17 cellular contexts compared by ENCODE assay signal in the genomic region with DNA sequence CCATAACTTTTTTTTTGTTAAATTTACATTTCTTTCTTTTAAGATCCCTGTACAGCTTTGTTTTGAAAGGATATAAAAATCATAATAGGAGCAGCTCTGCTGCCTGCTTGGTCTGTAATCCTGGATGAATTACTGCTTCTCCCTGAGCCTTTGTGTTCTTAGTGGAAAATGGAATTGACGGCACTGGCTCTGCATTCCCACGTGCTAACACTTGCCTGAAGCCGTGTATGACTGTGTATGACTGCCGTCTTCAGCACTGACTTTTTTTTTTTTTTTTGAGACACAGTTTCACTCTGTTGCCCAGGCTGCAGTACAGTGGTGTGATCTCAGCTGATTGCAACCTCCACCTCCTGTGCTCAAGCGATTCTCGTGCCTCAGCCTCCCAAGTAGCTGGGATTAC. TPM values are rescaled to one million over a fixed set of nuclear protein-coding genes. Genes with fewer than 3 reads are reported as not detected.
DNase-seq lines count a peak whose midpoint lies in the region; ATAC-seq lines count a peak whose summit lies in the region.
"Had no signal": no experiment of that assay in that cellular context is flagged by ENCODE, and none has a peak within 500 bp of the region (broad histone marks: within the 10 kb centered on the region; RNA-seq: fewer than 3 reads in every experiment).

No MANE protein-coding gene starts in this region.

- H3K4me1 ChIP-seq in HAP-1, result peaks cover 6% of the 10 kb centered on the region
- H3K4me1 ChIP-seq in trophoblast cell (ENCODE audit: control insufficient read depth in 1 of 2, insufficient read depth in 2 of 2, low read length in 2 of 2), result peaks cover 0 to 3% of the 10 kb centered on the region in 2 experiments
- H3K4me1 ChIP-seq: Caco-2 had no signal

- no peak overlapping the region for H3K14ac ChIP-seq in trophoblast cell (ENCODE audit: low read length)

- H2BK5ac ChIP-seq in trophoblast cell (ENCODE audit: low read depth, low read length, poor library complexity), result no peak overlapping the region

- ATAC-seq in esophagus mucosa (peak; percentile 59), GM21737 (IDR thresholded peaks at IDR 0.05; ENCODE audit: unreplicated experiment) (no peak), HG03442 (IDR thresholded peaks at IDR 0.05; ENCODE audit: unreplicated experiment) (no peak)
- ATAC-seq: CD8-positive, alpha-beta T cell; HCT116 had no signal

- no peak overlapping the region for H3K27ac ChIP-seq in trophoblast cell (ENCODE audit: low read depth, low read length)
- H3K27ac ChIP-seq: 22Rv1, BLaER1, C4-2B, GM23248 had no signal

- DNase-seq in HAP-1 (ENCODE audit: low spot score in 2 of 2) (peak; percentile 58 to 71), trophoblast cell (peak; percentile 13 to 50)
- DNase-seq in activated naive CD4-positive, alpha-beta T cell treated with anti-CD3 and anti-CD28 coated beads, Interleukin-2, amount 50 U/mL, for 16 hours, result no peak
- DNase-seq: Caco-2; CD4-positive, CD25-positive, alpha-beta regulatory T cell; CD8-positive, alpha-beta T cell; DMS153; DND-41; GM23248; H7 had no signal

- peaks cover 22% of the 10 kb centered on the region for H3K36me3 ChIP-seq in HAP-1 (replicated peaks)
- peaks cover 8% of the 10 kb centered on the region in 2 experiments for H3K36me3 ChIP-seq in trophoblast cell (ENCODE audit: control insufficient read depth in 1 of 2, insufficient read depth in 2 of 2, low read length in 2 of 2)

- no peak overlapping the region for H4K91ac ChIP-seq in trophoblast cell (ENCODE audit: low read depth, low read length)

- in situ Hi-C loops in HAP-1 (cut with MboI; ENCODE audit: low sequenced_read_pairs), result no loop called here

- no peak overlapping the region for H2AFZ ChIP-seq in trophoblast cell (ENCODE audit: insufficient read depth, low read length, poor library complexity)
- H2AFZ ChIP-seq: GM23248 had no signal

- no peak overlapping the region for H3K4me3 ChIP-seq in HAP-1
- H3K4me3 ChIP-seq in trophoblast cell (ENCODE audit: low read depth, low read length), result no peak overlapping the region
- H3K4me3 ChIP-seq: BLaER1, GM23248 had no signal

- no CpG with 5 or more reads among the region's 6 CpGs for WGBS in trophoblast cell (ENCODE audit: extremely low coverage, insufficient coverage, insufficient read length)

- H3K9me3 ChIP-seq in HAP-1 (no peaks in the 10 kb centered on the region), trophoblast cell (ENCODE audit: insufficient read depth, low read depth, low read length) (no peaks in the 10 kb centered on the region)
- H3K9me3 ChIP-seq: BLaER1, Caco-2 had no signal

- H3K79me1 ChIP-seq in trophoblast cell (ENCODE audit: low read length), result peaks cover 2% of the 10 kb centered on the region

- H4K12ac ChIP-seq in trophoblast cell (ENCODE audit: low read depth, low read length), result no peak overlapping the region

- no peak overlapping the region for H4K8ac ChIP-seq in trophoblast cell (ENCODE audit: low read depth, low read length)

- H3K4me2 ChIP-seq in trophoblast cell (ENCODE audit: low read length), result no peak overlapping the region
- H3K4me2 ChIP-seq: BLaER1 had no signal

- H2AK5ac ChIP-seq in trophoblast cell (ENCODE audit: low read length), result no peak overlapping the region

- no peak overlapping the region for H2BK120ac ChIP-seq in trophoblast cell (ENCODE audit: insufficient read depth, low read length, poor library complexity)

- no peak overlapping the region for H3K9ac ChIP-seq in trophoblast cell (ENCODE audit: low read length)
- H3K9ac ChIP-seq: BLaER1, GM23248 had no signal

- no peak overlapping the region for H2BK12ac ChIP-seq in trophoblast cell (ENCODE audit: low read length)

- H3K79me2 ChIP-seq in trophoblast cell (ENCODE audit: control insufficient read depth, insufficient read depth, low read length, poor library complexity), result no peaks in the 10 kb centered on the region

- no peak overlapping the region for H3K23ac ChIP-seq in trophoblast cell (ENCODE audit: low read length)

- H3K27me3 ChIP-seq in HAP-1 (ENCODE audit: low read depth) (no peaks in the 10 kb centered on the region), trophoblast cell (ENCODE audit: insufficient read depth, low read length) (no peaks in the 10 kb centered on the region)
- H3K27me3 ChIP-seq: BLaER1 had no signal

- H3K18ac ChIP-seq in trophoblast cell (ENCODE audit: low read length), result no peak overlapping the region

- no peak overlapping the region for H3K4ac ChIP-seq in trophoblast cell (ENCODE audit: low read depth, low read length)

RNA-seq across cellular contexts. Expression of a gene that starts 4.8 kb away (rescaled TPM):
- total RNA-seq in esophagus mucosa, result 10.6 TPM
- polyA plus RNA-seq in trophoblast cell (2013), result 5.6 and 6.6 TPM in 2 replicates

RNA-seq across cellular contexts. Expression of a gene that starts 7.5 kb away (rescaled TPM):
- total RNA-seq in esophagus mucosa, result 2.0 TPM
- 2.7 and 3.0 TPM in 2 replicates for polyA plus RNA-seq in trophoblast cell (2013)
